9 cellular contexts compared by ENCODE assay signal in the genomic region with DNA sequence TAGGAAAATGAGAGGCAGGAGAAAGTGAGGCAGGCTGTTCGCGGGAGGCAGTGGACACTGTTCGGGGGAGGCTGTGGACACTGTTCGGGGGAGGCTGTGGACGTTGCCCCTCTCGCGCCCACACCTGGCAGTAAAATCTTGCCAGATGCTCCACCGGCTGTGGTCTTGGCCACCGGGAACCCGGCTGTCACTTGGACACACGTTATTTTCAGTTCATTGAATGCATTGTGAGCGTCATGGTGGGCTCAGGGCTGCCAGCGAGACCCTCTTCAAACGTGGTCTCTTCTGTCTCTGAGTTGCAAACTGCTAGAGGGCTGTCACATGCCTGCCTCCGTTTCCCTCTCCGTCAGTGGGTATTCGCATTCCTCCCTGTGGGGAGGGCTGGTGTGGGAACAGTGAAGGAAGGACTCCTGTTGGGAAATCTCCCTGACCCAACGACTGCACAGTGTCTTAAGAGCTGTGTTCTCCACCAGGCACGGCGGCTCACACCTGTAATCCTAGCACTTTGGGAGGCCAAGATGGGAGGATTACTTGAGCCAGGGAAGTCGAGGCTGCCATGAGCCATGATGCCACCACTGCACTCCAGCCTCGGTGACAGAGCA. TPM values are rescaled to one million over a fixed set of nuclear protein-coding genes. Genes with fewer than 3 reads are reported as not detected.
A peak's percentile ranks its signal among the peaks of the same experiment; 100 is the strongest.
DNase-seq lines count a peak whose midpoint lies in the region; ATAC-seq and TF ChIP-seq lines count a peak whose summit lies in the region.
"Had no signal": no experiment of that assay in that cellular context is flagged by ENCODE, and none has a peak within 500 bp of the region (broad histone marks: within the 10 kb centered on the region; RNA-seq: fewer than 3 reads in every experiment).

No MANE protein-coding gene starts in this region.

- peaks cover 21% of the 10 kb centered on the region for H3K79me2 ChIP-seq in smooth muscle cell (ENCODE audit: low read depth)

- no peak overlapping the region for H2AFZ ChIP-seq in smooth muscle cell (ENCODE audit: low read depth)

- H3K4me1 ChIP-seq in smooth muscle cell (ENCODE audit: low read depth) = peaks cover 26% of the 10 kb centered on the region

- peaks cover 42% of the 10 kb centered on the region for H3K4me1 Mint-ChIP-seq in activated CD8-positive, alpha-beta T cell treated with anti-CD3 and anti-CD28 coated beads for 36 hours (ENCODE audit: low read depth)

- no peaks in the 10 kb centered on the region for H3K27me3 ChIP-seq in smooth muscle cell (ENCODE audit: low read depth)

- peaks cover 3% of the 10 kb centered on the region for H3K36me3 Mint-ChIP-seq in activated CD8-positive, alpha-beta T cell treated with anti-CD3 and anti-CD28 coated beads for 36 hours (ENCODE audit: low read depth)

- H3K27ac Mint-ChIP-seq in activated CD8-positive, alpha-beta T cell treated with anti-CD3 and anti-CD28 coated beads for 36 hours = peak overlapping the region; percentile 20

- peak overlapping the region; percentile 74 for H3K4me3 Mint-ChIP-seq in activated CD8-positive, alpha-beta T cell treated with anti-CD3 and anti-CD28 coated beads for 36 hours

- no peak for ATAC-seq in activated CD8-positive, alpha-beta T cell treated with anti-CD3 and anti-CD28 coated beads for 36 hours

- no peaks in the 10 kb centered on the region for H3K27me3 Mint-ChIP-seq in activated CD8-positive, alpha-beta T cell treated with anti-CD3 and anti-CD28 coated beads for 36 hours

- intact Hi-C loops in activated CD8-positive, alpha-beta T cell treated with anti-CD3 and anti-CD28 coated beads for 36 hours (cut with micrococcal nuclease) = no loop called here

- peaks cover under 1% of the 10 kb centered on the region for H3K9me3 ChIP-seq in iPS-18c (ENCODE audit: control insufficient read depth, insufficient read depth, low read length)
- H3K9me3 ChIP-seq in smooth muscle cell (replicated peaks; ENCODE audit: low read depth) = no peaks in the 10 kb centered on the region

- CTCF ChIA-PET in activated CD8-positive, alpha-beta T cell treated with anti-CD3 and anti-CD28 coated beads for 36 hours (lab: Charles Lee) = interaction anchor here (1.6 to 3.7 kb wide), 2 partner anchors 19 to 32 kb away, joined by 7 to 17 read pairs; no protein-coding TSS in a partner anchor

- TF ChIP-seq CTCF in HFF-Myc (IDR thresholded peaks at IDR 0.05; ENCODE audit: low read depth, low read length, missing control alignments) (no peak), smooth muscle cell (IDR thresholded peaks at IDR 0.05; ENCODE audit: borderline replicate concordance, insufficient read depth, poor library complexity, severe bottlenecking) (no peak)
- no peak for TF ChIP-seq CTCF in activated CD8-positive, alpha-beta T cell treated with anti-CD3 and anti-CD28 coated beads for 36 hours (IDR thresholded peaks at IDR 0.05)

- peak overlapping the region; percentile 72 for H3K4me3 ChIP-seq in HFF-Myc (replicated peaks; ENCODE audit: low read depth, low read length)
- peak overlapping the region; percentile 50 for H3K4me3 ChIP-seq in iPS-18c (ENCODE audit: insufficient read depth, low read depth, low read length)
- peak overlapping the region; percentile 79 for H3K4me3 ChIP-seq in smooth muscle cell

- no peaks in the 10 kb centered on the region for H3K36me3 ChIP-seq in smooth muscle cell (ENCODE audit: low read depth)

- H3K4me2 ChIP-seq in smooth muscle cell = peak overlapping the region; percentile 99

- 48% methylated on average over 22 of the region's 22 CpGs for WGBS in smooth muscle cell (ENCODE audit: low lambda C conversion rate)

- H4K20me1 ChIP-seq in smooth muscle cell (ENCODE audit: low read depth) = peaks cover 61% of the 10 kb centered on the region

- POLR2A ChIA-PET in activated CD8-positive, alpha-beta T cell treated with anti-CD3 and anti-CD28 coated beads for 36 hours (lab: Charles Lee) = interaction anchor here (0.9 to 1.2 kb wide), 3 partner anchors 10 to 28 kb away, joined by 3 to 4 read pairs (median 3); no protein-coding TSS in a partner anchor

- H3K9me3 Mint-ChIP-seq in activated CD8-positive, alpha-beta T cell treated with anti-CD3 and anti-CD28 coated beads for 36 hours = no peaks in the 10 kb centered on the region

- DNase-seq in HFF-Myc (ENCODE audit: extremely low read depth, low read depth) (no peak), smooth muscle cell (lab: John Stamatoyannopoulos, UW; ENCODE audit: unreplicated experiment) (no peak), islet precursor cell (no peak), COR-L47 (lab: John Stamatoyannopoulos, UW) (no peak), T1000 (lab: John Stamatoyannopoulos, UW) (no peak), NCI-H1105 treated with DMSO at 0.1 percent for 48 hours (lab: John Stamatoyannopoulos, UW) (no peak)
- DNase-seq in activated CD8-positive, alpha-beta T cell treated with anti-CD3 and anti-CD28 coated beads for 36 hours = no peak

- no peak overlapping the region for H3K27ac ChIP-seq in smooth muscle cell (ENCODE audit: low read depth)

- H3K9ac ChIP-seq in smooth muscle cell (ENCODE audit: low read depth) = peak overlapping the region; percentile 79

- peaks cover 16% of the 10 kb centered on the region for H3F3A ChIP-seq in smooth muscle cell (ENCODE audit: low read depth)

RNA-seq across cellular contexts. Expression of a gene that starts 1.4 kb away (rescaled TPM):
- total RNA-seq in activated CD8-positive, alpha-beta T cell treated with anti-CD3 and anti-CD28 coated beads for 36 hours = 10 to 100 TPM; 26.8 to 27.3 TPM
- 9.1 and 16.3 TPM in 2 replicates for total RNA-seq in smooth muscle cell
- 21.6 and 25.5 TPM in 2 replicates for polyA plus RNA-seq in smooth muscle cell

RNA-seq across cellular contexts. Expression of a gene that starts 49.0 kb away (rescaled TPM):
- total RNA-seq in activated CD8-positive, alpha-beta T cell treated with anti-CD3 and anti-CD28 coated beads for 36 hours = 1 to 10 TPM; 2.1 to 3.2 TPM
- total RNA-seq in smooth muscle cell = 8.0 and 11.4 TPM in 2 replicates
- polyA plus RNA-seq in smooth muscle cell = 5.8 and 24.2 TPM in 2 replicates
- total RNA-seq: endothelial cell of umbilical vein had no signal
- polyA plus RNA-seq: endothelial cell of umbilical vein had no signal
